1 cellular context compared by ENCODE assay signal in genomic region chr9:122904466-122904822, GRCh38.
TF ChIP-seq lines count a peak whose summit lies in the region.

No MANE protein-coding gene starts in this region.

TF ChIP-seq in K562, 482 proteins besides CTCF, POLR2A, EP300 and RAD21:
- TF ChIP-seq PRDM10 (IDR thresholded peaks at IDR 0.05; ENCODE audit: partially characterized antibody) (peak; percentile 45), ZNF197 (CRISPR knock-in tag; IDR thresholded peaks at IDR 0.05; ENCODE audit: low read depth) (0 out of 2 replicates have a peak, but pooled peaks have one; percentile 10), EZH2 (IDR thresholded peaks at IDR 0.05; ENCODE audit: borderline replicate concordance, low read depth, low read length) (no peak), ZBTB11 (CRISPR knock-in tag; IDR thresholded peaks at IDR 0.05) (peak in 2 of 3 experiments; percentile 25 to 50; a peak in 3 of 6 replicates), NFATC3 (IDR thresholded peaks at IDR 0.05) (no peak), TFAP4 (CRISPR knock-in tag; IDR thresholded peaks at IDR 0.05; ENCODE audit: borderline replicate concordance) (0 out of 2 replicates have a peak, but pooled peaks have one; percentile 29), ELK3 (CRISPR knock-in tag; IDR thresholded peaks at IDR 0.05) (no peak), AFF4 (CRISPR knock-in tag; IDR thresholded peaks at IDR 0.05) (peak; percentile 22), YY1 (IDR thresholded peaks at IDR 0.05; ENCODE audit: borderline replicate concordance in 1 of 3, control insufficient read depth in 1 of 3, extremely low read depth in 1 of 3, insufficient read depth in 3 of 3, insufficient read length in 1 of 3, insufficient replicate concordance in 2 of 3, low read depth in 1 of 3, low read length in 2 of 3) (no peak), PHB2 (IDR thresholded peaks at IDR 0.05; ENCODE audit: low read depth) (no peak), NFRKB (IDR thresholded peaks at IDR 0.05; ENCODE audit: low read depth) (0 out of 2 replicates have a peak, but pooled peaks have one; percentile 29), TEAD4 (IDR thresholded peaks at IDR 0.05; ENCODE audit: low read length) (no peak), TEAD4 (CRISPR knock-in tag; IDR thresholded peaks at IDR 0.05; ENCODE audit: borderline replicate concordance) (no peak), SMARCE1 (IDR thresholded peaks at IDR 0.05) (0 out of 2 replicates have a peak, but pooled peaks have one; percentile 15), PTTG1 (tag; IDR thresholded peaks at IDR 0.05; ENCODE audit: low read depth) (no peak)
